In the genomic region with DNA sequence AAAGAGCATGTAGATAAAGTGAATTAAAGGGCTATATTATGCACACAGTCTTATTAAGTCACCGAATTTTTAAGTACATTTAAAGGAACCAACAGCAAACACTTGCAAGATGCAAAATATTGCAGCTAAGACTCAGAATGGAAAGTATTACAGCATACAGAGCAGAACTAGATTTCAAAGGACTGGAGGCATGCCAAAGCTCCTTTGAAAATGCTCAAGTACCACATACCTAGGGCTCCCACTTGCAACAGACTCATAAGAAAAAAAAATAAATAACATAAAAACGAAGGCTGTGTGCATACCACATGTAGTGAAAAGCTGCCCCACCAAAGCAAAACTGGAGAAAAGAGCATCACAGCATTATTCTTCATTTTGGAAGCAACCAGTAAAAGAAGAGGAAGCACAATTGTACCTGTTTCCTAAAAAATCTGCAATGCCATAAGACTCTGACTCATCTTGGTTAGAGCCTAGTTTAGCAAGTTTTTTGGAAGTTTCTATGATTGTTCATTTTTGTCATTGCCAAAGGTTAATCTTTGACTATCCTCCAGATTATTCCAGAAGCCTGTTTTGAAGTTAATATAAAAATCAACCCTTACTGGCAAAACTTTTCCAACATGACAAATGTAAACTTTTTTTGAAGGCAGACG, we compare ENCODE assay signal across 1 cellular context.
A peak's percentile ranks its signal among the peaks of the same experiment; 100 is the strongest.
TF ChIP-seq lines count a peak whose summit lies in the region.

No MANE protein-coding gene starts in this region.

TF ChIP-seq in IMR-90, 13 proteins besides CTCF, POLR2A, EP300 and RAD21:
- TF ChIP-seq MAZ (IDR thresholded peaks at IDR 0.05; ENCODE audit: borderline replicate concordance, low read depth, low read length) (no peak), MXI1 (IDR thresholded peaks at IDR 0.05; ENCODE audit: borderline replicate concordance, low read depth, low read length) (no peak), FOS (IDR thresholded peaks at IDR 0.05; ENCODE audit: low read depth, low read length) (no peak), CEBPB (IDR thresholded peaks at IDR 0.05; ENCODE audit: low read depth, low read length) (peak; percentile 47; the same call in 1 of the 2 replicates), MAFK (IDR thresholded peaks at IDR 0.05; ENCODE audit: low read depth, low read length) (no peak)
- TF ChIP-seq, protein P1, sequence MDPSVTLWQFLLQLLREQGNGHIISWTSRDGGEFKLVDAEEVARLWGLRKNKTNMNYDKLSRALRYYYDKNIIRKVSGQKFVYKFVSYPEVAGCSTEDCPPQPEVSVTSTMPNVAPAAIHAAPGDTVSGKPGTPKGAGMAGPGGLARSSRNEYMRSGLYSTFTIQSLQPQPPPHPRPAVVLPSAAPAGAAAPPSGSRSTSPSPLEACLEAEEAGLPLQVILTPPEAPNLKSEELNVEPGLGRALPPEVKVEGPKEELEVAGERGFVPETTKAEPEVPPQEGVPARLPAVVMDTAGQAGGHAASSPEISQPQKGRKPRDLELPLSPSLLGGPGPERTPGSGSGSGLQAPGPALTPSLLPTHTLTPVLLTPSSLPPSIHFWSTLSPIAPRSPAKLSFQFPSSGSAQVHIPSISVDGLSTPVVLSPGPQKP (IDR thresholded peaks at IDR 0.05; ENCODE audit: borderline replicate concordance, low read depth, low read length) = no peak
- TF ChIP-seq, protein P2, sequence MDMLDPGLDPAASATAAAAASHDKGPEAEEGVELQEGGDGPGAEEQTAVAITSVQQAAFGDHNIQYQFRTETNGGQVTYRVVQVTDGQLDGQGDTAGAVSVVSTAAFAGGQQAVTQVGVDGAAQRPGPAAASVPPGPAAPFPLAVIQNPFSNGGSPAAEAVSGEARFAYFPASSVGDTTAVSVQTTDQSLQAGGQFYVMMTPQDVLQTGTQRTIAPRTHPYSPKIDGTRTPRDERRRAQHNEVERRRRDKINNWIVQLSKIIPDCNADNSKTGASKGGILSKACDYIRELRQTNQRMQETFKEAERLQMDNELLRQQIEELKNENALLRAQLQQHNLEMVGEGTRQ (IDR thresholded peaks at IDR 0.05; ENCODE audit: low read depth, low read length) = no peak
